1 cellular context compared by ENCODE assay signal in genomic region chr12:89432396-89432795, GRCh38.
TF ChIP-seq lines count a peak whose summit lies in the region.

No MANE protein-coding gene starts in this region.

TF ChIP-seq in liver, 16 proteins besides CTCF, POLR2A, EP300 and RAD21 (continued from another document):
- no peak for TF ChIP-seq GABPA (IDR thresholded peaks at IDR 0.05 in 1 of 2, conservative IDR thresholded peaks at IDR 0.05 in 1 of 2)
- no peak for TF ChIP-seq JUND (IDR thresholded peaks at IDR 0.05)
